ENCODE assay signal across 23 cellular contexts in the genomic region with DNA sequence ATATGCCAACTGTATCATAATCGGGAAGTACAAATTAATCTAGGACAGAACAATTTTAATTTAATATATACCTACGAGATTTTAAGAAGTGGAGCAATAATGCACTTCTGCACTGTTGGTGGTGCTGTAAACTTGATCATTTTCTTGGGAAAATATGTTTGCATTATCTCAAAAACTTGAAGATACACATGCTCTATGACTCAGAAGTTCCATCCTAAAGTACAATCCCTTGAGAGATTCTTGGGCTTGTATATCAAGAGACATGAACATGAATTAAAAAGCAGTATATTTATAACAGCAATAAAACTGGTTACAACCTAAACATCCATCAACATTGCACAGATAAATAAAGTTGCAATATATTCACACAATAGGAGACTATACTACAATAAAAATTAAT.
DNase-seq lines count a peak whose midpoint lies in the region; TF ChIP-seq lines count a peak whose summit lies in the region.
"Had no signal": no experiment of that assay in that cellular context is flagged by ENCODE, and none has a peak within 500 bp of the region (broad histone marks: within the 10 kb centered on the region; RNA-seq: fewer than 3 reads in every experiment).

No MANE protein-coding gene starts in this region.

- no peak overlapping the region for H3K27ac ChIP-seq in GM23248
- H3K27ac ChIP-seq: adrenal gland, gastroesophageal sphincter, spleen, uterus had no signal

- no peak overlapping the region for H3K4me2 ChIP-seq in GM23248 (ENCODE audit: unreplicated experiment)

- H3K36me3 ChIP-seq in GM23248 (ENCODE audit: low read depth), result no peaks in the 10 kb centered on the region
- H3K36me3 ChIP-seq: adrenal gland, gastroesophageal sphincter, spleen, uterus had no signal

- in situ Hi-C loops in GM23248 (cut with MboI), result no loop called here

- DNase-seq in GM23248 (peak; percentile 37), cardiac fibroblast (ENCODE audit: low read depth in 2 of 2) (peak; percentile 62 to 64), fibroblast of villous mesenchyme (ENCODE audit: low read depth) (peak; percentile 40), stromal cell of bone marrow (ENCODE audit: low read depth) (peak; percentile 21), DMS 273 (lab: John Stamatoyannopoulos, UW; ENCODE audit: unreplicated experiment) (no peak), 8988T (no peak), LoVo (ENCODE audit: low spot score) (no peak)
- DNase-seq: activated CD8-positive, alpha-beta memory T cell treated with anti-CD3 and anti-CD28 coated beads for 24 hours; activated T-cell treated with anti-CD3 and anti-CD28 coated beads, Interleukin-2, amount 50 U/mL, for 1 hour; adrenal gland; CD8-positive, alpha-beta memory T cell; left ventricle myocardium superior; naive thymus-derived CD4-positive, alpha-beta T cell; NCI-H1694; NCI-H2171 treated with DMSO at 0.1 percent for 48 hours; NCI-H526; occipital lobe; spleen; stimulated activated CD4-positive, alpha-beta T cell treated with anti-CD3 and anti-CD28 coated beads, Interleukin-4, amount 100 ng/mL, for 1 hour; stimulated activated naive B cell treated with anti-CD40 and anti-IgM and Interleukin-4, amounts not matched to agents 10 μg/mL and 1 μg/mL and 100 μg/mL, for 72 hours; T-helper 2 cell; uterus had no signal

- no peaks in the 10 kb centered on the region for H3F3A ChIP-seq in GM23248 (ENCODE audit: insufficient read depth)

- H3K9me2 ChIP-seq in GM23248 (ENCODE audit: insufficient read depth), result no peaks in the 10 kb centered on the region

- no peaks in the 10 kb centered on the region for H3K27me3 ChIP-seq in GM23248 (replicated peaks; ENCODE audit: insufficient read depth)
- H3K27me3 ChIP-seq: gastroesophageal sphincter, spleen, uterus had no signal

- H3K9me3 ChIP-seq in GM23248 (ENCODE audit: low read depth), result no peaks in the 10 kb centered on the region
- H3K9me3 ChIP-seq: adrenal gland, gastroesophageal sphincter, spleen, uterus had no signal

- H2AFZ ChIP-seq in GM23248, result no peak overlapping the region

- no peaks in the 10 kb centered on the region for H4K20me1 ChIP-seq in GM23248 (ENCODE audit: insufficient read depth)

- no peak for TF ChIP-seq CTCF in cardiac fibroblast (IDR thresholded peaks at IDR 0.05; ENCODE audit: low read depth, low read length)
- TF ChIP-seq CTCF in fibroblast of villous mesenchyme (IDR thresholded peaks at IDR 0.05; ENCODE audit: insufficient read depth, low read depth, low read length), result no peak

- peaks cover 15% of the 10 kb centered on the region for H3K4me1 ChIP-seq in GM23248 (ENCODE audit: insufficient read depth)
- H3K4me1 ChIP-seq: adrenal gland, gastroesophageal sphincter, spleen, uterus had no signal

- WGBS in GM23248 (ENCODE audit: low coverage in 1 of 2, low lambda C conversion rate in 2 of 2, missing lambda C conversion rate in 2 of 2), 2 experiments, result 95 to 97% methylated on average over 2 of the region's 2 CpGs

- H3K79me2 ChIP-seq in GM23248 (ENCODE audit: insufficient read depth), result no peaks in the 10 kb centered on the region

- H3K4me3 ChIP-seq in GM23248, result no peak overlapping the region
- H3K4me3 ChIP-seq in cardiac fibroblast (replicated peaks in 1 of 2; ENCODE audit: low read depth in 2 of 2, low read length in 2 of 2), result no peak overlapping the region
- no peak overlapping the region for H3K4me3 ChIP-seq in fibroblast of villous mesenchyme (ENCODE audit: low read depth, low read length)
- H3K4me3 ChIP-seq: adrenal gland, gastroesophageal sphincter, spleen, uterus had no signal

- no peak overlapping the region for H3K9ac ChIP-seq in GM23248

Comparison
In these comparisons a context has a peak if more than half of its experiments do, and no peak if none do; other contexts are left out.
1. DNase-seq: peak in GM23248 (single experiment), cardiac fibroblast (2 of 2), fibroblast of villous mesenchyme (single experiment) and stromal cell of bone marrow (single experiment); none in DMS 273 (single experiment), 8988T (single experiment) and LoVo (single experiment).